Comparison of ENCODE assay signal across 31 cellular contexts in genomic region chr9:109267555-109267954, GRCh38. TPM values are rescaled to one million over a fixed set of nuclear protein-coding genes. Genes with fewer than 3 reads are reported as not detected.
"Had no signal": no experiment of that assay in that cellular context is flagged by ENCODE, and none has a peak within 500 bp of the region (broad histone marks: within the 10 kb centered on the region; RNA-seq: fewer than 3 reads in every experiment).

No MANE protein-coding gene starts in this region.

- H3K36me3 ChIP-seq: ascending aorta, cardiac muscle cell had no signal

- DNase-seq: activated B cell treated with CpG ODN at 0.5 μM for 24 hours; activated CD4-positive, alpha-beta memory T cell treated with anti-CD3 and anti-CD28 coated beads, Interleukin-2, amount 10 ng/mL, durations not matched to agents 7 days and 5 days; activated CD4-positive, alpha-beta T cell treated with anti-CD3 and anti-CD28 coated beads for 1 hour; activated CD4-positive, alpha-beta T cell treated with anti-CD3 and anti-CD28 coated beads for 36 hours; activated CD4-positive, alpha-beta T cell treated with anti-CD3 and anti-CD28 coated beads for 48 hours; activated CD4-positive, alpha-beta T cell treated with anti-CD3 and anti-CD28 coated beads, Interleukin-2, amount 10 ng/mL, durations not matched to agents 7 days and 5 days; activated CD4-positive, alpha-beta T cell treated with anti-CD3 and anti-CD28 coated beads, Interleukin-2, amount 50 U/mL, for 48 hours; activated CD8-positive, alpha-beta memory T cell treated with anti-CD3 and anti-CD28 coated beads for 24 hours; activated CD8-positive, alpha-beta memory T cell treated with anti-CD3 and anti-CD28 coated beads, Interleukin-2, amount 10 ng/mL, durations not matched to agents 7 days and 5 days; activated CD8-positive, alpha-beta memory T cell treated with anti-CD3 and anti-CD28 coated beads, Interleukin-2, amount 50 U/mL, for 48 hours; activated CD8-positive, alpha-beta T cell treated with anti-CD3 and anti-CD28 coated beads, Interleukin-2, amount 10 ng/mL, durations not matched to agents 7 days and 5 days; activated effector memory CD4-positive, alpha-beta T cell treated with Interleukin-2 at 50 U/mL for 16 hours; activated gamma-delta T cell; activated naive CD4-positive, alpha-beta T cell treated with anti-CD3 and anti-CD28 coated beads, Interleukin-2, amount 10 ng/mL, durations not matched to agents 7 days and 5 days; activated naive CD4-positive, alpha-beta T cell treated with Interleukin-2 at 50 U/mL for 16 hours; activated naive CD8-positive, alpha-beta T cell treated with anti-CD3 and anti-CD28 coated beads, Interleukin-2, amount 10 ng/mL, durations not matched to agents 7 days and 5 days; activated naive CD8-positive, alpha-beta T cell treated with anti-CD3 and anti-CD28 coated beads, Interleukin-2, amount 50 U/mL, for 24 hours; activated T-cell treated with anti-CD3 and anti-CD28 coated beads, Interleukin-2, amount 50 U/mL, for 24 hours; activated T-cell treated with anti-CD3 and anti-CD28 coated beads, Interleukin-2, amount 50 U/mL, for 48 hours; amygdala; anterior cingulate cortex; caudate nucleus; cerebellar nuclear complex; T-helper 1 cell; T-helper 2 cell; T-helper 9 cell had no signal

- H3K27ac ChIP-seq: ascending aorta, cardiac muscle cell, VCaP had no signal

- H3K9me3 ChIP-seq: ascending aorta had no signal

- H3K4me1 ChIP-seq: ascending aorta had no signal

- H3K4me3 ChIP-seq: ascending aorta, cardiac muscle cell had no signal

- ATAC-seq: activated CD4-positive, alpha-beta T cell treated with anti-CD3 and anti-CD28 coated beads for 36 hours; activated CD8-positive, alpha-beta memory T cell treated with anti-CD3 and anti-CD28 coated beads, Interleukin-2, amount 10 ng/mL, durations not matched to agents 7 days and 5 days; activated CD8-positive, alpha-beta T cell treated with anti-CD3 and anti-CD28 coated beads, Interleukin-2, amount 10 ng/mL, durations not matched to agents 7 days and 5 days; activated naive CD8-positive, alpha-beta T cell treated with anti-CD3 and anti-CD28 coated beads, Interleukin-2, amount 50 U/mL, for 24 hours had no signal

- H3K27me3 ChIP-seq: ascending aorta, cardiac muscle cell had no signal

- FAIRE-seq: bronchial epithelial cell, TTC549 had no signal

RNA-seq across cellular contexts. Expression of gene EPB41L4B, which starts 53.3 kb away (rescaled TPM):
- total RNA-seq: activated CD4-positive, alpha-beta T cell treated with anti-CD3 and anti-CD28 coated beads, Interleukin-2, amount 10 ng/mL, durations not matched to agents 7 days and 5 days; activated CD8-positive, alpha-beta T cell treated with anti-CD3 and anti-CD28 coated beads, Interleukin-2, amount 10 ng/mL, durations not matched to agents 7 days and 5 days; activated naive CD8-positive, alpha-beta T cell treated with anti-CD3 and anti-CD28 coated beads, Interleukin-2, amount 10 ng/mL, durations not matched to agents 7 days and 5 days; ascending aorta had no signal
